8 cellular contexts compared by ENCODE assay signal in the genomic region with DNA sequence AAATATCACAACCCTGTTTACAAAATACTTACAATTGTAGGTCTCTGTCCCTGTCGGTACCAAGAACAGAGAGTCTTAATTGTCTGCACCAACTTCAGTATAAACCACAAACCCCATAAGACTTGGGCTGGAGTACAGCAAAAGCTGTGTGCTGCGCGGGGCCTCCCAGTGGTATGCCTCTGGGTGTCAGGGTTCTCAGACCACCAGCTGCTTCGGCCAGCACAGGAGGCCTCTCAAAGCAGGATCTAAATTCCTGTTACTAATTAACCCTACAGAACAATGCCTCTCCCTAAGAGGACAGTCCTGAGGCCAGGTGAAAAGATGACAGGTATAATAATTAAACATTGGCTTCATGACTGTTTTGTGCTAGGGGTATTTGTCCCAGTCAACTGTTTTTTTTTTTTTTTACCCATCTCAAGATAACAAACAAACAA. TPM values are rescaled to one million over a fixed set of nuclear protein-coding genes. Genes with fewer than 3 reads are reported as not detected.
DNase-seq lines count a peak whose midpoint lies in the region; ATAC-seq lines count a peak whose summit lies in the region.

No MANE protein-coding gene starts in this region.

- POLR2A ChIA-PET in naive thymus-derived CD8-positive, alpha-beta T cell (lab: Charles Lee): no interaction called here

- peak; percentile 32 for DNase-seq in activated T-cell treated with anti-CD3 and anti-CD28 coated beads, Interleukin-2, amount 50 U/mL, for 1 hour
- no peak for DNase-seq in activated T-cell treated with anti-CD3 and anti-CD28 coated beads, Interleukin-2, amount 50 U/mL, for 4 hours
- DNase-seq in MV-4-11 (lab: John Stamatoyannopoulos, UW): peak; percentile 17
- DNase-seq in ecto neural progenitor cell (ENCODE audit: low spot score): peak; percentile 56
- DNase-seq in naive thymus-derived CD8-positive, alpha-beta T cell: peak in 2 of 10 donors; percentile 5 to 27
- DNase-seq in COLO829 (ENCODE audit: low spot score): no peak
- no peak for DNase-seq in D341Med (ENCODE audit: low spot score)
- no peak for DNase-seq in activated CD8-positive, alpha-beta memory T cell treated with anti-CD3 and anti-CD28 coated beads, Interleukin-2, amount 50 U/mL, for 4 hours

- H3K36me3 Mint-ChIP-seq in activated T-cell treated with anti-CD3 and anti-CD28 coated beads, Interleukin-2, amount 50 U/mL, for 4 hours (ENCODE audit: insufficient read depth): peaks cover 14% of the 10 kb centered on the region
- peaks cover 0 to 5% (median 0%) of the 10 kb centered on the region in 3 donors for H3K36me3 Mint-ChIP-seq in naive thymus-derived CD8-positive, alpha-beta T cell

- no peaks in the 10 kb centered on the region for H3K27me3 Mint-ChIP-seq in activated T-cell treated with anti-CD3 and anti-CD28 coated beads, Interleukin-2, amount 50 U/mL, for 4 hours (ENCODE audit: low read depth)
- no peaks in the 10 kb centered on the region for H3K27me3 Mint-ChIP-seq in naive thymus-derived CD8-positive, alpha-beta T cell

- no peak for ATAC-seq in activated T-cell treated with anti-CD3 and anti-CD28 coated beads, Interleukin-2, amount 50 U/mL, for 4 hours
- peak; percentile 62 to 67 for ATAC-seq in naive thymus-derived CD8-positive, alpha-beta T cell

- no peak overlapping the region for H3K4me3 Mint-ChIP-seq in activated T-cell treated with anti-CD3 and anti-CD28 coated beads, Interleukin-2, amount 50 U/mL, for 4 hours
- H3K4me3 Mint-ChIP-seq in naive thymus-derived CD8-positive, alpha-beta T cell: peak overlapping the region in 9 of 10 donors; percentile 14 to 77 (median 48)

- peak overlapping the region in 8 of 10 donors; percentile 2 to 84 (median 66) for H3K27ac Mint-ChIP-seq in naive thymus-derived CD8-positive, alpha-beta T cell

- H3K4me1 Mint-ChIP-seq in activated T-cell treated with anti-CD3 and anti-CD28 coated beads, Interleukin-2, amount 50 U/mL, for 4 hours (ENCODE audit: low read depth): peaks cover 54% of the 10 kb centered on the region
- H3K4me1 Mint-ChIP-seq in naive thymus-derived CD8-positive, alpha-beta T cell: peaks cover 28 to 45% (median 42%) of the 10 kb centered on the region in 4 donors

- no peaks in the 10 kb centered on the region for H3K9me3 Mint-ChIP-seq in activated T-cell treated with anti-CD3 and anti-CD28 coated beads, Interleukin-2, amount 50 U/mL, for 4 hours
- H3K9me3 Mint-ChIP-seq in naive thymus-derived CD8-positive, alpha-beta T cell: peaks cover 0 to 1% (median 0%) of the 10 kb centered on the region in 9 donors

RNA-seq across cellular contexts. Expression of a gene that starts 1.0 kb away (rescaled TPM):
- total RNA-seq in activated T-cell treated with anti-CD3 and anti-CD28 coated beads, Interleukin-2, amount 50 U/mL, for 4 hours: 10 to 100 TPM in 1 of 3 donors, 1 to 10 TPM in 2; 6.4 to 11.1 (median 9.5) TPM
- total RNA-seq in naive thymus-derived CD8-positive, alpha-beta T cell: 10 to 100 TPM; 14.9 to 15.7 TPM
- 10 to 100 TPM in 1 of 3 donors, 1 to 10 TPM in 2; 6.8 to 12.6 (median 8.9) TPM for polyA plus RNA-seq in naive thymus-derived CD8-positive, alpha-beta T cell

Comparison
In these comparisons a context has a peak if more than half of its experiments do, and no peak if none do; other contexts are left out.
1. DNase-seq: peak in activated T-cell treated with anti-CD3 and anti-CD28 coated beads, Interleukin-2, amount 50 U/mL, for 1 hour (single experiment), MV-4-11 (single experiment) and ecto neural progenitor cell (single experiment); none in activated T-cell treated with anti-CD3 and anti-CD28 coated beads, Interleukin-2, amount 50 U/mL, for 4 hours (single experiment), COLO829 (single experiment), D341Med (single experiment) and activated CD8-positive, alpha-beta memory T cell treated with anti-CD3 and anti-CD28 coated beads, Interleukin-2, amount 50 U/mL, for 4 hours (single experiment).
2. ATAC-seq: peak in naive thymus-derived CD8-positive, alpha-beta T cell (2 of 2); none in activated T-cell treated with anti-CD3 and anti-CD28 coated beads, Interleukin-2, amount 50 U/mL, for 4 hours (0 of 2).